ENCODE assay signal across 9 cellular contexts in the genomic region with DNA sequence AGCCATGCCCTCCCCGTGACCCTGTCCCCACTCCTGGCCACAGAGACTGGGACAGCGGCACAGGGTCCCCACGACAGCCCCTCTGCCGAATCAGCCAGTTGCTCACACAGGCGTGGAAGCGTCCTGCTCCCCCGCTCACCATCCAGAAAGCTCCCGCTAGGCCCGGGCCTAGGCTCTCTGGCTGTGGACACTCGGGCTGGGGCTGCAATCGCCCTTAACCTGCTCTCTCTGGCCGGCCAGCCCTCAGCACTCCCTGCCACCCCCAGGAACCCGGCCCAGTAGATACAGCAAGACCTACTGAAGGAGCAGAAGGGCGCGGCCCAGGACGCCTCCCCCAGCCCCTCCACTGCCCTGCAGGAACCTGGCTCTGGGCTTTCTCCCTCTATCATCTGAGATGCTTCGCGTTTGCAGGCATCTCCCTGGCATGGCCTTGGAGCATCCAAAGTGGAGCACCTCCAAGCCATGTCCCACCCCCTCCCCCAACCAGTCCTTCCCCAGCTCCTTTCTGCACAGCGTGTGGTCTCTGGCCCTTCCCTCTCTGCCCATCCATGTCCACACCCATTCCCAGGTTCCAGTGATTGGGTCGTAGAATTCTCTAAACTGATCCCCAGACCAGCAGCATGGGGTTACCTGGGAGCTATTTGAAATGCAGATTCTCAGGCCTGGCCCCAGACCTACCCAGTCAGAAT.
DNase-seq lines count a peak whose midpoint lies in the region; ATAC-seq and TF ChIP-seq lines count a peak whose summit lies in the region.
"Had no signal": no experiment of that assay in that cellular context is flagged by ENCODE, and none has a peak within 500 bp of the region (broad histone marks: within the 10 kb centered on the region; RNA-seq: fewer than 3 reads in every experiment).

No MANE protein-coding gene starts in this region.

- peak overlapping the region; percentile 66 for H3K4me3 ChIP-seq in coronary artery

- peak overlapping the region; percentile 75 for H3K4me3 Mint-ChIP-seq in memory B cell
- peak overlapping the region; percentile 76 for H3K4me3 Mint-ChIP-seq in type B pancreatic cell
- H3K4me3 Mint-ChIP-seq in activated T-helper 2 cell treated with anti-CD3 and anti-CD28 coated beads, Interferon-gamma antibody, Interleukin-2, Interleukin-4, amounts not matched to agents 10 μg/mL and 5 μg/mL and 100 μg/mL, durations not matched to agents 14 hours and 24 hours and 36 hours (ENCODE audit: low read depth), result no peak overlapping the region

- H3K27me3 Mint-ChIP-seq in memory B cell (peaks cover 12% of the 10 kb centered on the region), type B pancreatic cell (peaks cover 15% of the 10 kb centered on the region)
- H3K27me3 Mint-ChIP-seq in activated T-helper 2 cell treated with anti-CD3 and anti-CD28 coated beads, Interferon-gamma antibody, Interleukin-2, Interleukin-4, amounts not matched to agents 10 μg/mL and 5 μg/mL and 100 μg/mL, durations not matched to agents 14 hours and 24 hours and 36 hours (ENCODE audit: low read depth), result peaks cover 32% of the 10 kb centered on the region

- no peak overlapping the region for H3K27ac Mint-ChIP-seq in memory B cell
- no peak overlapping the region for H3K27ac Mint-ChIP-seq in type B pancreatic cell
- no peak overlapping the region for H3K27ac Mint-ChIP-seq in activated T-helper 2 cell treated with anti-CD3 and anti-CD28 coated beads, Interferon-gamma antibody, Interleukin-2, Interleukin-4, amounts not matched to agents 10 μg/mL and 5 μg/mL and 100 μg/mL, durations not matched to agents 14 hours and 24 hours and 36 hours

- H3K9me3 Mint-ChIP-seq in memory B cell, result no peaks in the 10 kb centered on the region
- H3K9me3 Mint-ChIP-seq in type B pancreatic cell, result no peaks in the 10 kb centered on the region
- H3K9me3 Mint-ChIP-seq in activated T-helper 2 cell treated with anti-CD3 and anti-CD28 coated beads, Interferon-gamma antibody, Interleukin-2, Interleukin-4, amounts not matched to agents 10 μg/mL and 5 μg/mL and 100 μg/mL, durations not matched to agents 14 hours and 24 hours and 36 hours, result no peaks in the 10 kb centered on the region

- H3K4me1 Mint-ChIP-seq in memory B cell (peaks cover 10% of the 10 kb centered on the region), type B pancreatic cell (ENCODE audit: unreplicated experiment) (peaks cover 9% of the 10 kb centered on the region)
- H3K4me1 Mint-ChIP-seq in activated T-helper 2 cell treated with anti-CD3 and anti-CD28 coated beads, Interferon-gamma antibody, Interleukin-2, Interleukin-4, amounts not matched to agents 10 μg/mL and 5 μg/mL and 100 μg/mL, durations not matched to agents 14 hours and 24 hours and 36 hours (ENCODE audit: low read depth), result peaks cover 2% of the 10 kb centered on the region

- intact Hi-C loops in activated T-helper 2 cell treated with anti-CD3 and anti-CD28 coated beads, Interferon-gamma antibody, Interleukin-2, Interleukin-4, amounts not matched to agents 10 μg/mL and 5 μg/mL and 100 μg/mL, durations not matched to agents 14 hours and 24 hours and 36 hours (cut with micrococcal nuclease), result loop anchor here (1.0 kb wide), 1 partner anchor 58 kb away; no protein-coding TSS in a partner anchor

- ATAC-seq in memory B cell (ENCODE audit: low read depth) (no peak), GM21737 (IDR thresholded peaks at IDR 0.05; ENCODE audit: unreplicated experiment) (no peak)

- H3K36me3 Mint-ChIP-seq in memory B cell, result no peaks in the 10 kb centered on the region
- no peaks in the 10 kb centered on the region for H3K36me3 Mint-ChIP-seq in type B pancreatic cell
- H3K36me3 Mint-ChIP-seq in activated T-helper 2 cell treated with anti-CD3 and anti-CD28 coated beads, Interferon-gamma antibody, Interleukin-2, Interleukin-4, amounts not matched to agents 10 μg/mL and 5 μg/mL and 100 μg/mL, durations not matched to agents 14 hours and 24 hours and 36 hours (ENCODE audit: low read depth), result no peaks in the 10 kb centered on the region

- DNase-seq in NCI-H82 (lab: John Stamatoyannopoulos, UW) (peak; percentile 50), NCI-H82 treated with DMSO at 0.1 percent for 48 hours (lab: John Stamatoyannopoulos, UW; ENCODE audit: unreplicated experiment) (no peak), coronary artery (ENCODE audit: low spot score) (no peak), memory B cell (ENCODE audit: low spot score in 2 of 2) (no peak), type B pancreatic cell (ENCODE audit: extremely low spot score, unreplicated experiment) (no peak), germinal center (ENCODE audit: low spot score) (no peak)
- no peak for DNase-seq in activated T-helper 2 cell treated with anti-CD3 and anti-CD28 coated beads, Interferon-gamma antibody, Interleukin-2, Interleukin-4, amounts not matched to agents 10 μg/mL and 5 μg/mL and 100 μg/mL, durations not matched to agents 14 hours and 24 hours and 36 hours (ENCODE audit: low spot score)
- DNase-seq: NCI-H524 treated with DMSO at 0.1 percent for 48 hours had no signal

- TF ChIP-seq CTCF in coronary artery (IDR thresholded peaks at IDR 0.05) (no peak), type B pancreatic cell (conservative IDR thresholded peaks at IDR 0.05) (no peak)

- H3K27ac ChIP-seq in coronary artery, result no peak overlapping the region
